Comparison of ENCODE assay signal across 8 cellular contexts in genomic region chr4:183797041-183797444, GRCh38.
DNase-seq lines count a peak whose midpoint lies in the region; ATAC-seq, FAIRE-seq and TF ChIP-seq lines count a peak whose summit lies in the region.

No MANE protein-coding gene starts in this region.

- WGBS in pancreas, 2 donors: 2 to 3% methylated on average over 34 to 39 of the region's 39 CpGs

- peaks cover 0 to 9% (median 0%) of the 10 kb centered on the region in 4 donors for H3K27me3 ChIP-seq in pancreas

- TF ChIP-seq CTCF in fibroblast of villous mesenchyme (IDR thresholded peaks at IDR 0.05; ENCODE audit: insufficient read depth, low read depth, low read length) (no peak), pancreas (IDR thresholded peaks at IDR 0.05) (no peak)

- peak; percentile 56 to 75 (median 66) for ATAC-seq in pancreas
- no peak for ATAC-seq in GM18907 (IDR thresholded peaks at IDR 0.05; ENCODE audit: unreplicated experiment)
- no peak for ATAC-seq in HG02678 (IDR thresholded peaks at IDR 0.05; ENCODE audit: unreplicated experiment)
- no peak for ATAC-seq in GM18867 (IDR thresholded peaks at IDR 0.05; ENCODE audit: unreplicated experiment)
- ATAC-seq in GM21423 (IDR thresholded peaks at IDR 0.05; ENCODE audit: unreplicated experiment): no peak

- DNase-seq in Caki2 (ENCODE audit: low read depth): peak; percentile 74
- peak; percentile 8 for DNase-seq in RCC 7860 (ENCODE audit: low spot score)
- no peak for DNase-seq in fibroblast of villous mesenchyme (ENCODE audit: low read depth)
- peak; percentile 30 to 74 (median 60) for DNase-seq in pancreas

- no peaks in the 10 kb centered on the region for H3K36me3 ChIP-seq in pancreas

- no peaks in the 10 kb centered on the region for H3K9me3 ChIP-seq in pancreas

- in situ Hi-C loops in Caki2 (cut with HindIII; ENCODE audit: low pct_unique_long_range_greater_than_20kb, low sequenced_read_pairs): no loop called here

- FAIRE-seq in RCC 7860 (lab: Jason Lieb, UNC): no peak
- FAIRE-seq in pancreas (lab: Jason Lieb, UNC): no peak

- peak overlapping the region; percentile 23 for H3K4me3 ChIP-seq in fibroblast of villous mesenchyme (ENCODE audit: low read depth, low read length)
- peak overlapping the region; percentile 46 to 71 (median 63) for H3K4me3 ChIP-seq in pancreas

- H3K4me1 ChIP-seq in pancreas: peaks cover 0 to 9% (median 0%) of the 10 kb centered on the region in 3 donors

- intact Hi-C loops in pancreas (cut with DNase I): no loop called here

- peak overlapping the region; percentile 62 to 79 (median 70) for H3K27ac ChIP-seq in pancreas

Comparison
In these comparisons a context has a peak if more than half of its experiments do, and no peak if none do; other contexts are left out.
1. ATAC-seq: peak in pancreas (4 of 4); none in GM18907 (single experiment), HG02678 (single experiment), GM18867 (single experiment) and GM21423 (single experiment).